ENCODE assay signal across 23 cellular contexts in the genomic region with DNA sequence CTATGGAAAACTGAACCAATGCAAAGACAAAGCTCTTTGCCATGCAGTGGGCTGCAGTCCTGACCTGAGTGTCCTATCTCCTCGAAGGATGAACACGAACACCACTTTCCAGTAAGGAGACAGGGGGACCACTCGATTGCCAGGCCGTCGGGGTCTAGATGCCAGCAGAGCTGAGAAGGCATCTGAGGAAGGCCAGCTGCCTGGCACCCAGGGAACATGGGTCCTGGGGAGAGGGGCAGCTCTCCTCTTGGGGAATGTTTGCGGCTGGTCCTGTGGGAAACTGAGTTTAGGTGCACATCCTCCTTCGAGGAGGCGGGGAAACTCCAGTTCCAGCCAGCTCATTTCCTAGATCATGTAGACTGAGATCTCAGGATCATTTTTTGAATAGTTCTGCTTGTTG.
"Had no signal": no experiment of that assay in that cellular context is flagged by ENCODE, and none has a peak within 500 bp of the region (broad histone marks: within the 10 kb centered on the region; RNA-seq: fewer than 3 reads in every experiment).

No MANE protein-coding gene starts in this region.

- ATAC-seq: activated CD4-positive, alpha-beta T cell treated with anti-CD3 and anti-CD28 coated beads for 36 hours; activated naive CD4-positive, alpha-beta T cell treated with anti-CD3 and anti-CD28 coated beads, Interleukin-2, amount 50 U/mL, for 72 hours; activated T-cell treated with anti-CD3 and anti-CD28 coated beads, Interleukin-2, amount 50 U/mL, for 72 hours; gastroesophageal sphincter had no signal

- H3K9me3 ChIP-seq: esophagus squamous epithelium, gastroesophageal sphincter had no signal

- H3K4me3 ChIP-seq: esophagus squamous epithelium, gastroesophageal sphincter had no signal

- H3K36me3 ChIP-seq: brain microvascular endothelial cell, esophagus squamous epithelium, gastroesophageal sphincter had no signal

- H3K27me3 ChIP-seq: brain microvascular endothelial cell, esophagus squamous epithelium, gastroesophageal sphincter had no signal

- H3K27ac ChIP-seq: brain microvascular endothelial cell, epithelial cell of prostate, esophagus squamous epithelium, gastroesophageal sphincter had no signal

- DNase-seq: activated CD4-positive, alpha-beta memory T cell treated with anti-CD3 and anti-CD28 coated beads for 36 hours; activated CD4-positive, alpha-beta T cell treated with anti-CD3 and anti-CD28 coated beads for 36 hours; activated CD4-positive, alpha-beta T cell treated with anti-CD3 and anti-CD28 coated beads, Interleukin-2, amount 10 ng/mL, durations not matched to agents 24 days and 14 days; activated CD4-positive, CD25-positive, alpha-beta regulatory T cell; activated CD4-positive, CD25-positive, alpha-beta regulatory T cell treated with anti-CD3 and anti-CD28 coated beads, Interleukin-2, amount 50 U/mL, for 72 hours; activated CD8-positive, alpha-beta memory T cell treated with anti-CD3 and anti-CD28 coated beads, Interleukin-2, amount 50 U/mL, for 48 hours; activated gamma-delta T cell; activated naive CD4-positive, alpha-beta T cell; activated naive CD4-positive, alpha-beta T cell treated with anti-CD3 and anti-CD28 coated beads, Interleukin-2, amount 10 ng/mL, durations not matched to agents 7 days and 5 days; activated naive CD8-positive, alpha-beta T cell treated with anti-CD3 and anti-CD28 coated beads, Interleukin-2, amount 10 ng/mL, durations not matched to agents 7 days and 5 days; activated T-cell treated with anti-CD3 and anti-CD28 coated beads for 4 hours; activated T-cell treated with anti-CD3 and anti-CD28 coated beads, Interleukin-2, amount 50 U/mL, for 24 hours; activated T-cell treated with anti-CD3 and anti-CD28 coated beads, Interleukin-2, amount 50 U/mL, for 72 hours; brain microvascular endothelial cell; cortex of kidney; dermis blood vessel endothelial cell; effector CD8-positive, alpha-beta T cell; esophagus squamous epithelium; foreskin melanocyte; T-helper 2 cell had no signal
